ENCODE assay signal across 10 cellular contexts in genomic region chr1:6496890-6497214, GRCh38. TPM values are rescaled to one million over a fixed set of nuclear protein-coding genes. Genes with fewer than 3 reads are reported as not detected.
DNase-seq lines count a peak whose midpoint lies in the region; ATAC-seq, FAIRE-seq and TF ChIP-seq lines count a peak whose summit lies in the region.
"Had no signal": no experiment of that assay in that cellular context is flagged by ENCODE, and none has a peak within 500 bp of the region (broad histone marks: within the 10 kb centered on the region; RNA-seq: fewer than 3 reads in every experiment).

No MANE protein-coding gene starts in this region.

- no peak for FAIRE-seq in astrocyte (lab: Jason Lieb, UNC)
- no peak for FAIRE-seq in keratinocyte (lab: Jason Lieb, UNC)
- FAIRE-seq: A204.1 had no signal

- H3K9ac ChIP-seq in astrocyte (ENCODE audit: low read length): peak overlapping the region; percentile 76
- peak overlapping the region; percentile 72 for H3K9ac ChIP-seq in keratinocyte (ENCODE audit: control insufficient read depth, extremely low read depth, insufficient read depth, low read length)
- H3K9ac ChIP-seq in subcutaneous abdominal adipose tissue (ENCODE audit: low read length in 5 of 5): peak overlapping the region in 3 of 5 donors; percentile 3 to 64 (median 55)

- H2AFZ ChIP-seq in astrocyte (ENCODE audit: low read depth, low read length) (peak overlapping the region; percentile 5), keratinocyte (ENCODE audit: control insufficient read depth, low read length) (no peak overlapping the region)

- no peak overlapping the region for H3K27ac ChIP-seq in astrocyte (ENCODE audit: low read depth, low read length)
- H3K27ac ChIP-seq in keratinocyte (ENCODE audit: control insufficient read depth, insufficient read depth, low read length): peak overlapping the region; percentile 10
- H3K27ac ChIP-seq in subcutaneous abdominal adipose tissue (ENCODE audit: low read depth, low read length): no peak overlapping the region

- dilution Hi-C loops in keratinocyte (cut with MboI; ENCODE audit: extremely low pct_ligation_motif_present, low sequenced_read_pairs): no loop called here

- H3K4me3 Mint-ChIP-seq in T-helper 2 cell treated with Interferon-gamma antibody and Interleukin-4, amounts not matched to agents 5 μg/mL and 100 μg/mL, for 36 hours: peak overlapping the region; percentile 15
- H3K4me3 Mint-ChIP-seq in astrocyte (ENCODE audit: unreplicated experiment): peak overlapping the region; percentile 85

- H3K9me1 ChIP-seq in keratinocyte (ENCODE audit: control insufficient read depth, extremely low read depth, insufficient read depth, low read length): no peaks in the 10 kb centered on the region

- H3K27me3 ChIP-seq in astrocyte (ENCODE audit: insufficient read depth, low read length) (no peaks in the 10 kb centered on the region), keratinocyte (ENCODE audit: control insufficient read depth, extremely low read depth, insufficient read depth, low read length) (peaks cover 3% of the 10 kb centered on the region), subcutaneous abdominal adipose tissue (ENCODE audit: control insufficient read depth in 5 of 5, insufficient read depth in 4 of 5, low read length in 5 of 5) (peaks cover 0 to 3% (median 0%) of the 10 kb centered on the region in 5 donors)

- peaks cover 12% of the 10 kb centered on the region for H3K79me2 ChIP-seq in astrocyte (ENCODE audit: insufficient read depth, low read length)
- no peaks in the 10 kb centered on the region for H3K79me2 ChIP-seq in keratinocyte (ENCODE audit: control insufficient read depth, insufficient read depth, low read length)

- H3K36me3 ChIP-seq in astrocyte (ENCODE audit: insufficient read depth, low read length): no peaks in the 10 kb centered on the region
- peaks cover 0 to 2% of the 10 kb centered on the region in 2 experiments for H3K36me3 ChIP-seq in keratinocyte (ENCODE audit: control insufficient read depth in 2 of 2, extremely low read depth in 1 of 2, insufficient read depth in 2 of 2, low read length in 2 of 2)
- no peaks in the 10 kb centered on the region for H3K36me3 ChIP-seq in subcutaneous abdominal adipose tissue (ENCODE audit: control insufficient read depth in 5 of 5, insufficient read depth in 5 of 5, low read length in 5 of 5)

- ATAC-seq in HG03442 (IDR thresholded peaks at IDR 0.05; ENCODE audit: unreplicated experiment): no peak

- H3K9me3 Mint-ChIP-seq in T-helper 2 cell treated with Interferon-gamma antibody and Interleukin-4, amounts not matched to agents 5 μg/mL and 100 μg/mL, for 36 hours: no peaks in the 10 kb centered on the region
- no peaks in the 10 kb centered on the region for H3K9me3 Mint-ChIP-seq in astrocyte (ENCODE audit: unreplicated experiment)

- no peak overlapping the region for H3K27ac Mint-ChIP-seq in T-helper 2 cell treated with Interferon-gamma antibody and Interleukin-4, amounts not matched to agents 5 μg/mL and 100 μg/mL, for 36 hours
- no peak overlapping the region for H3K27ac Mint-ChIP-seq in astrocyte (ENCODE audit: unreplicated experiment)

- no peaks in the 10 kb centered on the region for H4K20me1 ChIP-seq in astrocyte (ENCODE audit: insufficient read depth, low read length)
- no peaks in the 10 kb centered on the region for H4K20me1 ChIP-seq in keratinocyte (ENCODE audit: control insufficient read depth, extremely low read depth, insufficient read depth, low read length)

- no peak for DNase-seq in T-helper 2 cell treated with Interferon-gamma antibody and Interleukin-4, amounts not matched to agents 5 μg/mL and 100 μg/mL, for 36 hours (ENCODE audit: low spot score)
- DNase-seq in T-helper 2 cell (no peak), astrocyte (ENCODE audit: low read depth) (no peak), keratinocyte (ENCODE audit: low read depth, low spot score) (no peak), activated gamma-delta T cell treated with Interleukin-2 at 50 U/mL for 16 hours (no peak), HuH-7.5 (ENCODE audit: low spot score) (no peak)
- DNase-seq: KG1 had no signal

- H3K4me2 ChIP-seq in astrocyte (ENCODE audit: low read length) (peak overlapping the region; percentile 95), keratinocyte (ENCODE audit: control insufficient read depth, extremely low read depth, insufficient read depth, low read depth, low read length) (peak overlapping the region; percentile 85)

- H3K4me1 ChIP-seq in astrocyte (ENCODE audit: insufficient read depth, low read length) (peaks cover 23% of the 10 kb centered on the region), keratinocyte (ENCODE audit: control insufficient read depth, extremely low read depth, insufficient read depth, low read length) (peaks cover 30% of the 10 kb centered on the region), subcutaneous abdominal adipose tissue (ENCODE audit: control insufficient read depth in 5 of 5, insufficient read depth in 5 of 5, low read length in 5 of 5) (peaks cover 13 to 88% (median 70%) of the 10 kb centered on the region in 5 donors)

- TF ChIP-seq CTCF in astrocyte (IDR thresholded peaks at IDR 0.05; ENCODE audit: insufficient read depth, low read depth, low read length): no peak
- no peak for TF ChIP-seq CTCF in keratinocyte (optimal IDR thresholded peaks at IDR 0.05 in 1 of 3, IDR thresholded peaks at IDR 0.05 in 1 of 3, conservative IDR thresholded peaks at IDR 0.05 in 1 of 3; ENCODE audit: extremely low read depth in 1 of 3, insufficient read depth in 2 of 3, low read length in 3 of 3)

- peaks cover 2% of the 10 kb centered on the region for H3K4me1 Mint-ChIP-seq in T-helper 2 cell treated with Interferon-gamma antibody and Interleukin-4, amounts not matched to agents 5 μg/mL and 100 μg/mL, for 36 hours (ENCODE audit: low read depth)
- H3K4me1 Mint-ChIP-seq in astrocyte (ENCODE audit: low read depth, unreplicated experiment): peaks cover 5% of the 10 kb centered on the region

- peaks cover 30% of the 10 kb centered on the region for H3K27me3 Mint-ChIP-seq in T-helper 2 cell treated with Interferon-gamma antibody and Interleukin-4, amounts not matched to agents 5 μg/mL and 100 μg/mL, for 36 hours (ENCODE audit: low read depth)
- peaks cover 9% of the 10 kb centered on the region for H3K27me3 Mint-ChIP-seq in astrocyte (ENCODE audit: low read depth, unreplicated experiment)

- no peaks in the 10 kb centered on the region for H3K36me3 Mint-ChIP-seq in T-helper 2 cell treated with Interferon-gamma antibody and Interleukin-4, amounts not matched to agents 5 μg/mL and 100 μg/mL, for 36 hours (ENCODE audit: low read depth)
- no peaks in the 10 kb centered on the region for H3K36me3 Mint-ChIP-seq in astrocyte (ENCODE audit: low read depth, unreplicated experiment)

- H3K9me3 ChIP-seq in astrocyte (ENCODE audit: insufficient read depth, low read depth, low read length): no peaks in the 10 kb centered on the region
- H3K9me3 ChIP-seq in keratinocyte (ENCODE audit: control insufficient read depth, low read depth, low read length): no peaks in the 10 kb centered on the region
- no peaks in the 10 kb centered on the region for H3K9me3 ChIP-seq in subcutaneous abdominal adipose tissue (ENCODE audit: control insufficient read depth in 5 of 5, low read length in 5 of 5)

- H3K4me3 ChIP-seq in astrocyte (ENCODE audit: insufficient read depth, low read depth, low read length) (peak overlapping the region; percentile 65), keratinocyte (ENCODE audit: control insufficient read depth in 2 of 3, extremely low read depth in 1 of 3, insufficient read depth in 2 of 3, low read depth in 1 of 3, low read length in 3 of 3) (peak overlapping the region; percentile 63 to 70 (median 70)), subcutaneous abdominal adipose tissue (ENCODE audit: low read depth in 1 of 5, low read length in 5 of 5) (peak overlapping the region; percentile 45 to 63 (median 55))

RNA-seq across cellular contexts. Expression of gene PLEKHG5, which starts 5.4 kb away (rescaled TPM):
- 23.0 and 25.1 TPM in 2 replicates for total RNA-seq in astrocyte
- 11.8 to 27.7 TPM (median 13.4 TPM) in 3 replicates for polyA plus RNA-seq in keratinocyte
- 9.4 TPM for polyA plus RNA-seq in keratinocyte (2011; ENCODE audit: low read depth)
- polyA plus RNA-seq in keratinocyte (2011; cell fraction: cytosol; rRNA removed): 5.3 and 11.5 TPM in 2 replicates
- polyA plus RNA-seq in keratinocyte (2011; cell fraction: nucleus; rRNA removed): 67.6 and 102 TPM in 2 replicates
- 20.7 and 21.6 TPM in 2 replicates for polyA plus RNA-seq in keratinocyte (2012; ENCODE audit: low replicate concordance)
- polyA minus RNA-seq in keratinocyte: 14.1 to 17.2 TPM (median 15.1 TPM) in 3 replicates
- 19.6 TPM for polyA minus RNA-seq in keratinocyte (2011; cell fraction: cytosol; rRNA and poly(A)+ RNA removed)
- 41.2 and 42.0 TPM in 2 replicates for polyA minus RNA-seq in keratinocyte (2011; cell fraction: nucleus; rRNA and poly(A)+ RNA removed)

RNA-seq across cellular contexts. Expression of gene TNFRSF25, which starts 30.9 kb away (rescaled TPM):
- total RNA-seq in astrocyte: 16.5 and 18.8 TPM in 2 replicates
- polyA plus RNA-seq in keratinocyte: 12.2 to 35.8 TPM (median 12.4 TPM) in 3 replicates
- 7.1 TPM for polyA plus RNA-seq in keratinocyte (2011; ENCODE audit: low read depth)
- 3.6 and 6.6 TPM in 2 replicates for polyA plus RNA-seq in keratinocyte (2011; cell fraction: cytosol; rRNA removed)
- polyA plus RNA-seq in keratinocyte (2011; cell fraction: nucleus; rRNA removed): 100 and 140 TPM in 2 replicates
- polyA plus RNA-seq in keratinocyte (2012; ENCODE audit: low replicate concordance): 16.7 and 29.9 TPM in 2 replicates
- polyA minus RNA-seq in keratinocyte: 11.3 to 20.1 TPM (median 11.4 TPM) in 3 replicates
- 6.1 TPM for polyA minus RNA-seq in keratinocyte (2011; cell fraction: cytosol; rRNA and poly(A)+ RNA removed)
- 17.1 and 23.7 TPM in 2 replicates for polyA minus RNA-seq in keratinocyte (2011; cell fraction: nucleus; rRNA and poly(A)+ RNA removed)

RNA-seq across cellular contexts. Expression of gene NOL9, which starts 57.5 kb away (rescaled TPM):
- 24.0 and 26.8 TPM in 2 replicates for total RNA-seq in astrocyte
- polyA plus RNA-seq in keratinocyte: 13.7 to 24.6 TPM (median 23.2 TPM) in 3 replicates
- polyA plus RNA-seq in keratinocyte (2011; ENCODE audit: low read depth): 6.0 TPM
- polyA plus RNA-seq in keratinocyte (2011; cell fraction: cytosol; rRNA removed): 10.7 and 21.0 TPM in 2 replicates
- 35.6 and 37.3 TPM in 2 replicates for polyA plus RNA-seq in keratinocyte (2011; cell fraction: nucleus; rRNA removed)
- polyA plus RNA-seq in keratinocyte (2012; ENCODE audit: low replicate concordance): 5.6 and 9.4 TPM in 2 replicates
- polyA minus RNA-seq in keratinocyte: 13.0 to 31.4 TPM (median 25.7 TPM) in 3 replicates
- 10.7 TPM for polyA minus RNA-seq in keratinocyte (2011; cell fraction: cytosol; rRNA and poly(A)+ RNA removed)
- polyA minus RNA-seq in keratinocyte (2011; cell fraction: nucleus; rRNA and poly(A)+ RNA removed): 19.4 and 35.4 TPM in 2 replicates

RNA-seq across cellular contexts. Expression of gene TAS1R1, which starts 58.3 kb away (rescaled TPM):
- total RNA-seq in astrocyte: not detected in 2 replicates
- polyA plus RNA-seq in keratinocyte: not detected in 3 replicates
- polyA plus RNA-seq in keratinocyte (2011; ENCODE audit: low read depth): not detected
- not detected in 2 replicates for polyA plus RNA-seq in keratinocyte (2011; cell fraction: cytosol; rRNA removed)
- polyA plus RNA-seq in keratinocyte (2011; cell fraction: nucleus; rRNA removed): not detected in 2 replicates
- 0.17 TPM in 1 of 2 replicates, not detected in the other for polyA plus RNA-seq in keratinocyte (2012; ENCODE audit: low replicate concordance)
- polyA minus RNA-seq in keratinocyte: not detected in 3 replicates
- polyA minus RNA-seq in keratinocyte (2011; cell fraction: cytosol; rRNA and poly(A)+ RNA removed): not detected
- not detected in 2 replicates for polyA minus RNA-seq in keratinocyte (2011; cell fraction: nucleus; rRNA and poly(A)+ RNA removed)
